20 cellular contexts compared by ENCODE assay signal in the genomic region with DNA sequence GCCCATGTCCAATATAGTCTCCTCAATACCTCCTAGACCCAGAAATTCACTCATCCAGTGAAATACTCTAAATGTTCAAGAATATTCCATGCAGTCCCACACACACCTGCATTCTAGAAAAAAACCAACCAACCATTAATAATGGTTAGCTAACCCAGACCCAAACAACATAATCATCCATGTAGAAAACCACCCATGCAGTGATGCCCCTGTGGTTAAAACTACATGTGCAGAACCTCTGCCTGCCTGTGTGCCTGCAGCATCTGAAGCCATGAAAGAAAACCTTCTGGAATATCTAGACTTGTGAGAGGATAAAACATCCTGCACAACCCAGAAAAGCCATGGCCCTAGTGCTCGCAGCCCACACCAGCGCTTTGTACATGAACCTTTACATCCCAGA. TPM values are rescaled to one million over a fixed set of nuclear protein-coding genes. Genes with fewer than 3 reads are reported as not detected.
DNase-seq lines count a peak whose midpoint lies in the region; ATAC-seq, FAIRE-seq and TF ChIP-seq lines count a peak whose summit lies in the region.
"Had no signal": no experiment of that assay in that cellular context is flagged by ENCODE, and none has a peak within 500 bp of the region (broad histone marks: within the 10 kb centered on the region; RNA-seq: fewer than 3 reads in every experiment).

No MANE protein-coding gene starts in this region.

- no peak overlapping the region for H3K27ac ChIP-seq in BLaER1
- no peak overlapping the region for H3K27ac ChIP-seq in iPS-20b (ENCODE audit: low read length)
- H3K27ac ChIP-seq in neural cell (ENCODE audit: low read length): peak overlapping the region; percentile 77
- H3K27ac ChIP-seq in esophagus muscularis mucosa (replicated peaks in 1 of 4): no peak overlapping the region
- H3K27ac ChIP-seq: C4-2B, KMS-11, Peyer's patch had no signal

- H3K9me3 ChIP-seq in BLaER1 (no peaks in the 10 kb centered on the region), iPS-20b (ENCODE audit: insufficient read depth, low read depth, low read length) (no peaks in the 10 kb centered on the region), neural cell (ENCODE audit: low read length) (no peaks in the 10 kb centered on the region), esophagus muscularis mucosa (no peaks in the 10 kb centered on the region)
- H3K9me3 ChIP-seq: Peyer's patch had no signal

- no peaks in the 10 kb centered on the region for H3K9me2 ChIP-seq in neural cell (ENCODE audit: insufficient read depth, low read length)

- peaks cover 79% of the 10 kb centered on the region for H3K4me1 ChIP-seq in BLaER1
- peaks cover under 1% of the 10 kb centered on the region; the same call in 1 of the 2 replicates for H3K4me1 ChIP-seq in iPS-20b (ENCODE audit: insufficient read depth, low read length)
- peaks cover 0 to 30% (median 27%) of the 10 kb centered on the region in 4 donors for H3K4me1 ChIP-seq in esophagus muscularis mucosa

- no peak for FAIRE-seq in D721Med (lab: Jason Lieb, UNC)
- FAIRE-seq: A204.1, HepG2 had no signal

- H2AFZ ChIP-seq in neural cell (ENCODE audit: low read depth, low read length): no peak overlapping the region

- H3K27me3 ChIP-seq in BLaER1 (peaks cover 49% of the 10 kb centered on the region), iPS-20b (ENCODE audit: insufficient read depth, low read length) (peaks cover 67% of the 10 kb centered on the region), neural cell (ENCODE audit: insufficient read depth, low read depth, low read length) (no peaks in the 10 kb centered on the region), esophagus muscularis mucosa (peaks cover 0 to 90% (median 20%) of the 10 kb centered on the region in 4 donors)

- DNase-seq in WTC11 (ENCODE audit: low spot score): no peak
- DNase-seq in esophagus muscularis mucosa (ENCODE audit: extremely low spot score): no peak
- no peak for DNase-seq in D721Med (ENCODE audit: insufficient read length, low spot score)
- DNase-seq in activated CD4-positive, CD25-positive, alpha-beta regulatory T cell (lab: John Stamatoyannopoulos, UW): no peak
- DNase-seq: HFFc6, NCI-H1694, NCI-H226, NCI-H524 treated with DMSO at 0.1 percent for 48 hours, Peyer's patch, SHP77 had no signal

- peak overlapping the region; percentile 58; the same call in 1 of the 2 replicates for H3K4me3 ChIP-seq in BLaER1
- H3K4me3 ChIP-seq in iPS-20b (ENCODE audit: low read length): peak overlapping the region; percentile 71; the same call in 1 of the 2 replicates
- peak overlapping the region; percentile 89 for H3K4me3 ChIP-seq in neural cell (ENCODE audit: low read length)
- H3K4me3 ChIP-seq in esophagus muscularis mucosa: no peak overlapping the region

- H4K20me1 ChIP-seq in BLaER1 (peaks cover 16% of the 10 kb centered on the region), neural cell (ENCODE audit: insufficient read depth) (no peaks in the 10 kb centered on the region)

- H3K36me3 Mint-ChIP-seq in WTC11: no peaks in the 10 kb centered on the region

- no peak for TF ChIP-seq EP300 in neural cell (conservative IDR thresholded peaks at IDR 0.05; ENCODE audit: poor library complexity, severe bottlenecking)
- TF ChIP-seq EP300 in esophagus muscularis mucosa (IDR thresholded peaks at IDR 0.05): no peak

- peak overlapping the region; percentile 98 for H3K4me2 ChIP-seq in BLaER1
- H3K4me2 ChIP-seq in neural cell (ENCODE audit: low read length): peak overlapping the region; percentile 63
- H3K4me2 ChIP-seq: KMS-11 had no signal

- intact Hi-C loops in esophagus muscularis mucosa (cut with DNase I): no loop called here

- H3K79me2 ChIP-seq in neural cell (replicated peaks; ENCODE audit: insufficient read depth, low read length): peaks cover 49% of the 10 kb centered on the region

- no peak for TF ChIP-seq POLR2A in esophagus muscularis mucosa (IDR thresholded peaks at IDR 0.05; ENCODE audit: low read depth)

- ATAC-seq in WTC11 (no peak), HG03108 (IDR thresholded peaks at IDR 0.05; ENCODE audit: unreplicated experiment) (no peak)
- ATAC-seq: HepG2 had no signal

- H3K9me3 Mint-ChIP-seq in WTC11: no peaks in the 10 kb centered on the region
- H3K9me3 Mint-ChIP-seq: HFFc6 had no signal

- TF ChIP-seq RAD21 in neural cell (conservative IDR thresholded peaks at IDR 0.05): no peak

- H3K27ac Mint-ChIP-seq in WTC11: no peak overlapping the region
- H3K27ac Mint-ChIP-seq: HFFc6 had no signal

- H3K9ac ChIP-seq in BLaER1: no peak overlapping the region
- H3K9ac ChIP-seq in iPS-20b (ENCODE audit: low read depth, low read length): no peak overlapping the region
- no peak overlapping the region for H3K9ac ChIP-seq in neural cell (ENCODE audit: low read length)
- H3K9ac ChIP-seq: KMS-11 had no signal

- POLR2A ChIA-PET in WTC11 (lab: Charles Lee): no interaction called here

- CTCF ChIA-PET in WTC11 (lab: Charles Lee): interaction anchor here (0.7 to 2.4 kb wide), 10 partner anchors 9 to 321 kb away, joined by 3 to 23 read pairs (median 5); a partner anchor contains a TSS

- TF ChIP-seq CTCF in WTC11 (IDR thresholded peaks at IDR 0.05) (no peak), neural cell (IDR thresholded peaks at IDR 0.05; ENCODE audit: poor library complexity, severe bottlenecking) (no peak), esophagus muscularis mucosa (IDR thresholded peaks at IDR 0.05) (no peak), D721Med (IDR thresholded peaks at IDR 0.05; ENCODE audit: insufficient read depth, missing control alignments) (no peak)

- peaks cover 47% of the 10 kb centered on the region for H3K27me3 Mint-ChIP-seq in WTC11 (ENCODE audit: low read depth)

- no peaks in the 10 kb centered on the region for H3F3A ChIP-seq in neural cell (ENCODE audit: insufficient read depth, low read length, poor library complexity, severe bottlenecking)

- no peaks in the 10 kb centered on the region for H3K36me3 ChIP-seq in BLaER1
- no peaks in the 10 kb centered on the region for H3K36me3 ChIP-seq in iPS-20b (ENCODE audit: insufficient read depth, low read depth, low read length)
- no peaks in the 10 kb centered on the region for H3K36me3 ChIP-seq in neural cell (ENCODE audit: insufficient read depth, low read length)
- H3K36me3 ChIP-seq in esophagus muscularis mucosa: no peaks in the 10 kb centered on the region
- H3K36me3 ChIP-seq: Peyer's patch had no signal

- H3K4me3 Mint-ChIP-seq in WTC11: peak overlapping the region; percentile 72
- H3K4me3 Mint-ChIP-seq: HFFc6 had no signal

- H3K4me1 Mint-ChIP-seq in WTC11: peaks cover 9% of the 10 kb centered on the region

- 100% methylated on average over 2 of the region's 2 CpGs for WGBS in esophagus muscularis mucosa

TF ChIP-seq in WTC11, 78 proteins besides CTCF, POLR2A, EP300 and RAD21 (continues in another document):
- TF ChIP-seq CBFB (CRISPR knock-in tag; IDR thresholded peaks at IDR 0.05; ENCODE audit: low read depth) (no peak), TEAD1 (CRISPR knock-in tag; IDR thresholded peaks at IDR 0.05) (no peak), FOXJ3 (CRISPR knock-in tag; IDR thresholded peaks at IDR 0.05; ENCODE audit: borderline replicate concordance) (no peak)
- TF ChIP-seq, protein P1, sequence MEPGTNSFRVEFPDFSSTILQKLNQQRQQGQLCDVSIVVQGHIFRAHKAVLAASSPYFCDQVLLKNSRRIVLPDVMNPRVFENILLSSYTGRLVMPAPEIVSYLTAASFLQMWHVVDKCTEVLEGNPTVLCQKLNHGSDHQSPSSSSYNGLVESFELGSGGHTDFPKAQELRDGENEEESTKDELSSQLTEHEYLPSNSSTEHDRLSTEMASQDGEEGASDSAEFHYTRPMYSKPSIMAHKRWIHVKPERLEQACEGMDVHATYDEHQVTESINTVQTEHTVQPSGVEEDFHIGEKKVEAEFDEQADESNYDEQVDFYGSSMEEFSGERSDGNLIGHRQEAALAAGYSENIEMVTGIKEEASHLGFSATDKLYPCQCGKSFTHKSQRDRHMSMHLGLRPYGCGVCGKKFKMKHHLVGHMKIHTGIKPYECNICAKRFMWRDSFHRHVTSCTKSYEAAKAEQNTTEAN (CRISPR knock-in tag; IDR thresholded peaks at IDR 0.05): no peak
- TF ChIP-seq, protein P2, sequence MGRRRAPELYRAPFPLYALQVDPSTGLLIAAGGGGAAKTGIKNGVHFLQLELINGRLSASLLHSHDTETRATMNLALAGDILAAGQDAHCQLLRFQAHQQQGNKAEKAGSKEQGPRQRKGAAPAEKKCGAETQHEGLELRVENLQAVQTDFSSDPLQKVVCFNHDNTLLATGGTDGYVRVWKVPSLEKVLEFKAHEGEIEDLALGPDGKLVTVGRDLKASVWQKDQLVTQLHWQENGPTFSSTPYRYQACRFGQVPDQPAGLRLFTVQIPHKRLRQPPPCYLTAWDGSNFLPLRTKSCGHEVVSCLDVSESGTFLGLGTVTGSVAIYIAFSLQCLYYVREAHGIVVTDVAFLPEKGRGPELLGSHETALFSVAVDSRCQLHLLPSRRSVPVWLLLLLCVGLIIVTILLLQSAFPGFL (CRISPR knock-in tag; IDR thresholded peaks at IDR 0.05; ENCODE audit: borderline replicate concordance): no peak

TF ChIP-seq in neural cell, 6 proteins besides CTCF, POLR2A, EP300 and RAD21 (continues in another document):
- TF ChIP-seq POLR2AphosphoS5 (IDR thresholded peaks at IDR 0.05) (no peak), EZH2 (IDR thresholded peaks at IDR 0.05; ENCODE audit: borderline replicate concordance, insufficient read depth, low read length, poor library complexity, severe bottlenecking) (no peak), SMC3 (conservative IDR thresholded peaks at IDR 0.05; ENCODE audit: poor library complexity) (no peak)

RNA-seq across cellular contexts. Expression of a gene that starts 47.8 kb away (rescaled TPM):
- total RNA-seq in WTC11 (2021) (not detected in 3 replicates), esophagus muscularis mucosa (not detected)
- polyA plus RNA-seq in neural cell: not detected in 2 replicates
- not detected in 2 replicates for polyA minus RNA-seq in neural cell
- total RNA-seq: H4, HepG2, HFFc6, MCF 10A, Peyer's patch had no signal
- polyA plus RNA-seq: HepG2 had no signal

Comparison
In these comparisons a context has a peak if more than half of its experiments do, and no peak if none do; other contexts are left out.
1. H3K4me3 ChIP-seq: peak in BLaER1 (single experiment), iPS-20b (single experiment) and neural cell (single experiment); none in esophagus muscularis mucosa (0 of 4).